In genomic region chr7:20236790-20237189, GRCh38 we compare ENCODE assay signal across 21 cellular contexts. TPM values are rescaled to one million over a fixed set of nuclear protein-coding genes. Genes with fewer than 3 reads are reported as not detected.
DNase-seq lines count a peak whose midpoint lies in the region; ATAC-seq and TF ChIP-seq lines count a peak whose summit lies in the region.
"Had no signal": no experiment of that assay in that cellular context is flagged by ENCODE, and none has a peak within 500 bp of the region (broad histone marks: within the 10 kb centered on the region; RNA-seq: fewer than 3 reads in every experiment).

No MANE protein-coding gene starts in this region.

- H3K4me3 ChIP-seq in testis (no peak overlapping the region), HAP-1 (no peak overlapping the region)
- H3K4me3 ChIP-seq: lung had no signal

- peaks cover 57% of the 10 kb centered on the region for H3K4me1 Mint-ChIP-seq in Calu3 (ENCODE audit: low read depth, unreplicated experiment)
- H3K4me1 Mint-ChIP-seq in dendritic cell treated with granulocyte-macrophage colony-stimulating factor and Interleukin-4, amounts not matched to agents 40 ng/mL and 50 ng/mL, for 4 days (ENCODE audit: low read depth) = peaks cover 28% of the 10 kb centered on the region

- peak overlapping the region; percentile 57 for H3K27ac Mint-ChIP-seq in Calu3 (ENCODE audit: unreplicated experiment)
- peak overlapping the region; percentile 10 for H3K27ac Mint-ChIP-seq in dendritic cell treated with granulocyte-macrophage colony-stimulating factor and Interleukin-4, amounts not matched to agents 40 ng/mL and 50 ng/mL, for 4 days
- H3K27ac Mint-ChIP-seq: activated CD4-positive, alpha-beta T cell treated with anti-CD3 and anti-CD28 coated beads for 36 hours; activated T-cell treated with anti-CD3 and anti-CD28 coated beads, Interleukin-2, amount 50 U/mL, for 72 hours; CD8-positive, alpha-beta memory T cell; H9 had no signal

- ATAC-seq in HG02852 (IDR thresholded peaks at IDR 0.05; ENCODE audit: unreplicated experiment) = no peak
- ATAC-seq: activated CD4-positive, alpha-beta T cell treated with anti-CD3 and anti-CD28 coated beads for 36 hours; activated T-cell treated with anti-CD3 and anti-CD28 coated beads, Interleukin-2, amount 50 U/mL, for 72 hours had no signal

- intact Hi-C loops in Calu3 (cut with micrococcal nuclease; ENCODE audit: unreplicated experiment) (no loop called here), testis (cut with DNase I; ENCODE audit: low total_unique reads) (no loop called here)
- intact Hi-C loops in dendritic cell treated with granulocyte-macrophage colony-stimulating factor and Interleukin-4, amounts not matched to agents 40 ng/mL and 50 ng/mL, for 4 days (cut with micrococcal nuclease) = no loop called here

- peaks cover 8% of the 10 kb centered on the region for H3K9me3 Mint-ChIP-seq in Calu3 (ENCODE audit: low read depth, unreplicated experiment)
- no peaks in the 10 kb centered on the region for H3K9me3 Mint-ChIP-seq in dendritic cell treated with granulocyte-macrophage colony-stimulating factor and Interleukin-4, amounts not matched to agents 40 ng/mL and 50 ng/mL, for 4 days
- H3K9me3 Mint-ChIP-seq: CD8-positive, alpha-beta memory T cell; H9 had no signal

- no peak for DNase-seq in Calu3
- DNase-seq in HT1080 (ENCODE audit: low read depth) = peak; percentile 29
- peak; percentile 83 for DNase-seq in renal cortical epithelial cell (ENCODE audit: low read depth)
- no peak for DNase-seq in testis
- DNase-seq in HAP-1 (ENCODE audit: low spot score in 2 of 2) = no peak
- DNase-seq: activated CD4-positive, alpha-beta T cell treated with anti-CD3 and anti-CD28 coated beads for 36 hours; activated naive CD4-positive, alpha-beta T cell treated with anti-CD3 and anti-CD28 coated beads, Interleukin-2, amount 50 U/mL, for 16 hours; activated T-cell treated with anti-CD3 and anti-CD28 coated beads, Interleukin-2, amount 50 U/mL, for 72 hours; CD8-positive, alpha-beta memory T cell; DMS79; H9; MM.1S; NCI-H1436 treated with DMSO at 0.1 percent for 48 hours; NCI-H748 treated with DMSO at 0.1 percent for 48 hours; occipital lobe; retina; Right ventricle myocardium superior; stimulated activated CD8-positive, alpha-beta memory T cell treated with anti-CD3 and anti-CD28 coated beads, Interleukin-4, amount 100 ng/mL, for 48 hours had no signal

- no peak overlapping the region for H3K4me3 Mint-ChIP-seq in Calu3 (ENCODE audit: low read depth, unreplicated experiment)
- no peak overlapping the region for H3K4me3 Mint-ChIP-seq in dendritic cell treated with granulocyte-macrophage colony-stimulating factor and Interleukin-4, amounts not matched to agents 40 ng/mL and 50 ng/mL, for 4 days
- H3K4me3 Mint-ChIP-seq: activated CD4-positive, alpha-beta T cell treated with anti-CD3 and anti-CD28 coated beads for 36 hours; activated T-cell treated with anti-CD3 and anti-CD28 coated beads, Interleukin-2, amount 50 U/mL, for 72 hours; CD8-positive, alpha-beta memory T cell; H9 had no signal

- no TSS peak for BruUV-seq in Calu3 (replicated peaks; lab: Mats Ljungman, UMichigan)

- TF ChIP-seq CTCF in Calu3 (IDR thresholded peaks at IDR 0.05; ENCODE audit: unreplicated experiment) (no peak), testis (IDR thresholded peaks at IDR 0.05) (no peak)

- H3K36me3 ChIP-seq in testis (ENCODE audit: low read depth, missing control alignments) (no peaks in the 10 kb centered on the region), HAP-1 (replicated peaks) (no peaks in the 10 kb centered on the region)

- TF ChIP-seq POLR2A in testis (IDR thresholded peaks at IDR 0.05) = no peak

- in situ Hi-C loops in HAP-1 (cut with MboI; ENCODE audit: low sequenced_read_pairs) = no loop called here

- H3K27me3 ChIP-seq in testis (no peaks in the 10 kb centered on the region), HAP-1 (ENCODE audit: low read depth) (no peaks in the 10 kb centered on the region)

- H3K4me1 ChIP-seq in testis = peaks cover 16% of the 10 kb centered on the region
- peaks cover 13% of the 10 kb centered on the region for H3K4me1 ChIP-seq in HAP-1

- no peaks in the 10 kb centered on the region for H3K36me3 Mint-ChIP-seq in Calu3 (ENCODE audit: insufficient read depth, unreplicated experiment)
- no peaks in the 10 kb centered on the region for H3K36me3 Mint-ChIP-seq in dendritic cell treated with granulocyte-macrophage colony-stimulating factor and Interleukin-4, amounts not matched to agents 40 ng/mL and 50 ng/mL, for 4 days (ENCODE audit: low read depth)
- H3K36me3 Mint-ChIP-seq: CD8-positive, alpha-beta memory T cell had no signal

- H3K27ac ChIP-seq in testis = no peak overlapping the region

- CTCF ChIA-PET in Calu3 (lab: Charles Lee) = interaction anchor here (1.0 to 1.5 kb wide), 2 partner anchors 16 kb away, joined by 3 to 4 read pairs; no protein-coding TSS in a partner anchor

- no peaks in the 10 kb centered on the region for H3K9me3 ChIP-seq in testis
- no peaks in the 10 kb centered on the region for H3K9me3 ChIP-seq in HAP-1

- no peaks in the 10 kb centered on the region for H3K27me3 Mint-ChIP-seq in Calu3 (ENCODE audit: unreplicated experiment)
- peaks cover 6% of the 10 kb centered on the region for H3K27me3 Mint-ChIP-seq in dendritic cell treated with granulocyte-macrophage colony-stimulating factor and Interleukin-4, amounts not matched to agents 40 ng/mL and 50 ng/mL, for 4 days

RNA-seq across cellular contexts. Expression of gene MACC1, which starts 19.6 kb away (rescaled TPM):
- 190 and 199 TPM in 2 replicates for total RNA-seq in Calu3 (2022)
- total RNA-seq in HT1080 (2014; rRNA removed; shearing (Covaris generic)) = not detected in 2 replicates
- 0.05 TPM in 1 of 2 replicates, not detected in the other for polyA plus RNA-seq in HT1080 (2015; cell fraction: cytosol; rRNA removed)
- polyA plus RNA-seq in HT1080 (2015; cell fraction: nucleus; rRNA removed) = not detected in 2 replicates
- total RNA-seq in renal cortical epithelial cell = 25.4 and 198 TPM in 2 replicates
- total RNA-seq in testis = under 1 TPM; 0.74 to 0.79 TPM
- 0.17 TPM for polyA plus RNA-seq in testis (ENCODE audit: insufficient read depth, low read depth, low replicate concordance)

Comparison
In these comparisons a context has a peak if more than half of its experiments do, and no peak if none do; other contexts are left out.
1. DNase-seq: peak in HT1080 (single experiment) and renal cortical epithelial cell (single experiment); none in Calu3 (single experiment), testis (single experiment) and HAP-1 (0 of 2).
2. RNA of gene MACC1, which starts 19.6 kb away (total RNA-seq): 190 to 199 TPM in Calu3 and 25.4 to 198 TPM in renal cortical epithelial cell; 0.74 to 0.79 TPM in testis and not detected in HT1080; every median in the first group is over 10 times any median in the second.